ENCODE assay signal across 1 cellular context in the genomic region with DNA sequence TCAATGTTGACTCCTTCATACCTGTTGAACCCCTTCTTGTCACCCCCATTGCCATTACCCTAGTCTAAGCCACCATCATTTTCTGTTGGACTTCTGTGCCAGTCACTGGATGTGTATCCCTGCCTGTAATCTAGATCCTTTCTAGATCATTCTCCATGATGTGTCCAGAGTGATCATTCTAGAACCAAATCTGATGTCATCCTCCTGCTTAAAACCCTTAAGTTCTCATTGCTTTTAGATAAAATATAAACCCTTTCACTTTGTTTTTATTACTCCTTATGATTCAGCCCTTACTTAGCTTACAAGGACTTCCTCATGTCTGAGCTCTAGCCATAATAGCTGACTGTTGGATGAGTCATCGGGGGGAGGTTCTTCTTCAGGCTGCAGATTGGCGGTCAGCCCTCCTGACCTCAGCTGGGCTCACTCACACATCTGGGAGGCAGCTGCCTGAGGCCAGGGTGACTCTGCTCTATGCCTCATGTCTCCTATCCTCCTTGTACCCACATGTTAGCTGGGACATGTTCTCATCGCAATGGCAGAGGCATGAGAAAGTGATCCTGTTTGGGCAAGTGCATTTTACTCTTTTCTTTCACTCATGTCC.
TF ChIP-seq lines count a peak whose summit lies in the region.

No MANE protein-coding gene starts in this region.

TF ChIP-seq in HEK293, 187 proteins besides CTCF, POLR2A, EP300 and RAD21 (continued from another document and continues in another):
- TF ChIP-seq, protein P1, sequence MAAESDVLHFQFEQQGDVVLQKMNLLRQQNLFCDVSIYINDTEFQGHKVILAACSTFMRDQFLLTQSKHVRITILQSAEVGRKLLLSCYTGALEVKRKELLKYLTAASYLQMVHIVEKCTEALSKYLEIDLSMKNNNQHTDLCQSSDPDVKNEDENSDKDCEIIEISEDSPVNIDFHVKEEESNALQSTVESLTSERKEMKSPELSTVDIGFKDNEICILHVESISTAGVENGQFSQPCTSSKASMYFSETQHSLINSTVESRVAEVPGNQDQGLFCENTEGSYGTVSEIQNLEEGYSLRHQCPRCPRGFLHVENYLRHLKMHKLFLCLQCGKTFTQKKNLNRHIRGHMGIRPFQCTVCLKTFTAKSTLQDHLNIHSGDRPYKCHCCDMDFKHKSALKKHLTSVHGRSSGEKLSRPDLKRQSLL (tag by site-specific recombination; IDR thresholded peaks at IDR 0.05), result peak; percentile 95
- TF ChIP-seq ZNF658 (tag by site-specific recombination; IDR thresholded peaks at IDR 0.05) (no peak), ZNF660 (tag by site-specific recombination; IDR thresholded peaks at IDR 0.05) (peak; percentile 71), ZEB2 (tag by site-specific recombination; IDR thresholded peaks at IDR 0.05) (peak; percentile 75; the same call in 1 of the 2 replicates), ZNF654 (tag by site-specific recombination; IDR thresholded peaks at IDR 0.05; ENCODE audit: low read depth) (peak; percentile 7; the same call in 1 of the 2 replicates), ZNF600 (tag by site-specific recombination; IDR thresholded peaks at IDR 0.05) (peak; percentile 48; the same call in 1 of the 2 replicates), ZNF146 (tag by site-specific recombination; IDR thresholded peaks at IDR 0.05) (0 out of 2 replicates have a peak, but pooled peaks have one; percentile 3), ZBTB10 (tag by site-specific recombination; IDR thresholded peaks at IDR 0.05) (0 out of 2 replicates have a peak, but pooled peaks have one; percentile 1), ZNF747 (tag by site-specific recombination; IDR thresholded peaks at IDR 0.05) (no peak), ZNF426 (tag by site-specific recombination; IDR thresholded peaks at IDR 0.05) (no peak), KLF10 (tag by site-specific recombination; IDR thresholded peaks at IDR 0.05) (peak; percentile 78), SETDB1 (IDR thresholded peaks at IDR 0.05; ENCODE audit: insufficient read length, low read length) (peak; percentile 74), HIC1 (tag by site-specific recombination; IDR thresholded peaks at IDR 0.05) (peak; percentile 87; the same call in 1 of the 2 replicates), SCRT2 (tag by site-specific recombination; IDR thresholded peaks at IDR 0.05) (peak; percentile 73), GFI1B (tag by site-specific recombination; IDR thresholded peaks at IDR 0.05) (peak; percentile 8; the same call in 1 of the 2 replicates), ZFP37 (tag by site-specific recombination; IDR thresholded peaks at IDR 0.05) (0 out of 2 replicates have a peak, but pooled peaks have one; percentile 68), ZNF366 (tag by site-specific recombination; conservative IDR thresholded peaks at IDR 0.05) (peak; percentile 49), ZNF335 (tag by site-specific recombination; conservative IDR thresholded peaks at IDR 0.05) (peak; percentile 30; the same call in 1 of the 2 replicates), OSR2 (tag by site-specific recombination; IDR thresholded peaks at IDR 0.05) (peak; percentile 46), ZBTB21 (tag by site-specific recombination; IDR thresholded peaks at IDR 0.05) (peak; percentile 34; the same call in 1 of the 2 replicates), ZNF24 (tag by site-specific recombination; IDR thresholded peaks at IDR 0.05) (peak; percentile 53; the same call in 1 of the 2 replicates), BCL11A (tag by site-specific recombination; IDR thresholded peaks at IDR 0.05; ENCODE audit: low read depth) (peak; percentile 91; the same call in 1 of the 2 replicates), RBAK (tag by site-specific recombination; IDR thresholded peaks at IDR 0.05) (no peak), ZXDB (tag by site-specific recombination; IDR thresholded peaks at IDR 0.05) (peak; percentile 70), WT1 (tag by site-specific recombination; IDR thresholded peaks at IDR 0.05) (peak; percentile 74), INSM2 (tag by site-specific recombination; IDR thresholded peaks at IDR 0.05) (peak; percentile 77)
- TF ChIP-seq, protein P2, sequence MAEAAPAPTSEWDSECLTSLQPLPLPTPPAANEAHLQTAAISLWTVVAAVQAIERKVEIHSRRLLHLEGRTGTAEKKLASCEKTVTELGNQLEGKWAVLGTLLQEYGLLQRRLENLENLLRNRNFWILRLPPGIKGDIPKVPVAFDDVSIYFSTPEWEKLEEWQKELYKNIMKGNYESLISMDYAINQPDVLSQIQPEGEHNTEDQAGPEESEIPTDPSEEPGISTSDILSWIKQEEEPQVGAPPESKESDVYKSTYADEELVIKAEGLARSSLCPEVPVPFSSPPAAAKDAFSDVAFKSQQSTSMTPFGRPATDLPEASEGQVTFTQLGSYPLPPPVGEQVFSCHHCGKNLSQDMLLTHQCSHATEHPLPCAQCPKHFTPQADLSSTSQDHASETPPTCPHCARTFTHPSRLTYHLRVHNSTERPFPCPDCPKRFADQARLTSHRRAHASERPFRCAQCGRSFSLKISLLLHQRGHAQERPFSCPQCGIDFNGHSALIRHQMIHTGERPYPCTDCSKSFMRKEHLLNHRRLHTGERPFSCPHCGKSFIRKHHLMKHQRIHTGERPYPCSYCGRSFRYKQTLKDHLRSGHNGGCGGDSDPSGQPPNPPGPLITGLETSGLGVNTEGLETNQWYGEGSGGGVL (tag by site-specific recombination; IDR thresholded peaks at IDR 0.05), result peak; percentile 92
- TF ChIP-seq, protein P3, sequence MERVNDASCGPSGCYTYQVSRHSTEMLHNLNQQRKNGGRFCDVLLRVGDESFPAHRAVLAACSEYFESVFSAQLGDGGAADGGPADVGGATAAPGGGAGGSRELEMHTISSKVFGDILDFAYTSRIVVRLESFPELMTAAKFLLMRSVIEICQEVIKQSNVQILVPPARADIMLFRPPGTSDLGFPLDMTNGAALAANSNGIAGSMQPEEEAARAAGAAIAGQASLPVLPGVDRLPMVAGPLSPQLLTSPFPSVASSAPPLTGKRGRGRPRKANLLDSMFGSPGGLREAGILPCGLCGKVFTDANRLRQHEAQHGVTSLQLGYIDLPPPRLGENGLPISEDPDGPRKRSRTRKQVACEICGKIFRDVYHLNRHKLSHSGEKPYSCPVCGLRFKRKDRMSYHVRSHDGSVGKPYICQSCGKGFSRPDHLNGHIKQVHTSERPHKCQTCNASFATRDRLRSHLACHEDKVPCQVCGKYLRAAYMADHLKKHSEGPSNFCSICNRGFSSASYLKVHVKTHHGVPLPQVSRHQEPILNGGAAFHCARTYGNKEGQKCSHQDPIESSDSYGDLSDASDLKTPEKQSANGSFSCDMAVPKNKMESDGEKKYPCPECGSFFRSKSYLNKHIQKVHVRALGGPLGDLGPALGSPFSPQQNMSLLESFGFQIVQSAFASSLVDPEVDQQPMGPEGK (tag by site-specific recombination; IDR thresholded peaks at IDR 0.05), result peak; percentile 50; the same call in 1 of the 2 replicates
- TF ChIP-seq, protein P4, sequence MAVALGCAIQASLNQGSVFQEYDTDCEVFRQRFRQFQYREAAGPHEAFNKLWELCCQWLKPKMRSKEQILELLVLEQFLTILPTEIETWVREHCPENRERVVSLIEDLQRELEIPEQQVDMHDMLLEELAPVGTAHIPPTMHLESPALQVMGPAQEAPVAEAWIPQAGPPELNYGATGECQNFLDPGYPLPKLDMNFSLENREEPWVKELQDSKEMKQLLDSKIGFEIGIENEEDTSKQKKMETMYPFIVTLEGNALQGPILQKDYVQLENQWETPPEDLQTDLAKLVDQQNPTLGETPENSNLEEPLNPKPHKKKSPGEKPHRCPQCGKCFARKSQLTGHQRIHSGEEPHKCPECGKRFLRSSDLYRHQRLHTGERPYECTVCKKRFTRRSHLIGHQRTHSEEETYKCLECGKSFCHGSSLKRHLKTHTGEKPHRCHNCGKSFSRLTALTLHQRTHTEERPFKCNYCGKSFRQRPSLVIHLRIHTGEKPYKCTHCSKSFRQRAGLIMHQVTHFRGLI (tag by site-specific recombination; IDR thresholded peaks at IDR 0.05), result peak; percentile 38; the same call in 1 of the 2 replicates
- TF ChIP-seq, protein P5, sequence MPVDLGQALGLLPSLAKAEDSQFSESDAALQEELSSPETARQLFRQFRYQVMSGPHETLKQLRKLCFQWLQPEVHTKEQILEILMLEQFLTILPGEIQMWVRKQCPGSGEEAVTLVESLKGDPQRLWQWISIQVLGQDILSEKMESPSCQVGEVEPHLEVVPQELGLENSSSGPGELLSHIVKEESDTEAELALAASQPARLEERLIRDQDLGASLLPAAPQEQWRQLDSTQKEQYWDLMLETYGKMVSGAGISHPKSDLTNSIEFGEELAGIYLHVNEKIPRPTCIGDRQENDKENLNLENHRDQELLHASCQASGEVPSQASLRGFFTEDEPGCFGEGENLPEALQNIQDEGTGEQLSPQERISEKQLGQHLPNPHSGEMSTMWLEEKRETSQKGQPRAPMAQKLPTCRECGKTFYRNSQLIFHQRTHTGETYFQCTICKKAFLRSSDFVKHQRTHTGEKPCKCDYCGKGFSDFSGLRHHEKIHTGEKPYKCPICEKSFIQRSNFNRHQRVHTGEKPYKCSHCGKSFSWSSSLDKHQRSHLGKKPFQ (tag by site-specific recombination; IDR thresholded peaks at IDR 0.05), result no peak
- TF ChIP-seq, protein P6, sequence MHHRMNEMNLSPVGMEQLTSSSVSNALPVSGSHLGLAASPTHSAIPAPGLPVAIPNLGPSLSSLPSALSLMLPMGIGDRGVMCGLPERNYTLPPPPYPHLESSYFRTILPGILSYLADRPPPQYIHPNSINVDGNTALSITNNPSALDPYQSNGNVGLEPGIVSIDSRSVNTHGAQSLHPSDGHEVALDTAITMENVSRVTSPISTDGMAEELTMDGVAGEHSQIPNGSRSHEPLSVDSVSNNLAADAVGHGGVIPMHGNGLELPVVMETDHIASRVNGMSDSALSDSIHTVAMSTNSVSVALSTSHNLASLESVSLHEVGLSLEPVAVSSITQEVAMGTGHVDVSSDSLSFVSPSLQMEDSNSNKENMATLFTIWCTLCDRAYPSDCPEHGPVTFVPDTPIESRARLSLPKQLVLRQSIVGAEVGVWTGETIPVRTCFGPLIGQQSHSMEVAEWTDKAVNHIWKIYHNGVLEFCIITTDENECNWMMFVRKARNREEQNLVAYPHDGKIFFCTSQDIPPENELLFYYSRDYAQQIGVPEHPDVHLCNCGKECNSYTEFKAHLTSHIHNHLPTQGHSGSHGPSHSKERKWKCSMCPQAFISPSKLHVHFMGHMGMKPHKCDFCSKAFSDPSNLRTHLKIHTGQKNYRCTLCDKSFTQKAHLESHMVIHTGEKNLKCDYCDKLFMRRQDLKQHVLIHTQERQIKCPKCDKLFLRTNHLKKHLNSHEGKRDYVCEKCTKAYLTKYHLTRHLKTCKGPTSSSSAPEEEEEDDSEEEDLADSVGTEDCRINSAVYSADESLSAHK (tag by site-specific recombination; IDR thresholded peaks at IDR 0.05), result no peak
